ENCODE assay signal across 8 cellular contexts in the genomic region with DNA sequence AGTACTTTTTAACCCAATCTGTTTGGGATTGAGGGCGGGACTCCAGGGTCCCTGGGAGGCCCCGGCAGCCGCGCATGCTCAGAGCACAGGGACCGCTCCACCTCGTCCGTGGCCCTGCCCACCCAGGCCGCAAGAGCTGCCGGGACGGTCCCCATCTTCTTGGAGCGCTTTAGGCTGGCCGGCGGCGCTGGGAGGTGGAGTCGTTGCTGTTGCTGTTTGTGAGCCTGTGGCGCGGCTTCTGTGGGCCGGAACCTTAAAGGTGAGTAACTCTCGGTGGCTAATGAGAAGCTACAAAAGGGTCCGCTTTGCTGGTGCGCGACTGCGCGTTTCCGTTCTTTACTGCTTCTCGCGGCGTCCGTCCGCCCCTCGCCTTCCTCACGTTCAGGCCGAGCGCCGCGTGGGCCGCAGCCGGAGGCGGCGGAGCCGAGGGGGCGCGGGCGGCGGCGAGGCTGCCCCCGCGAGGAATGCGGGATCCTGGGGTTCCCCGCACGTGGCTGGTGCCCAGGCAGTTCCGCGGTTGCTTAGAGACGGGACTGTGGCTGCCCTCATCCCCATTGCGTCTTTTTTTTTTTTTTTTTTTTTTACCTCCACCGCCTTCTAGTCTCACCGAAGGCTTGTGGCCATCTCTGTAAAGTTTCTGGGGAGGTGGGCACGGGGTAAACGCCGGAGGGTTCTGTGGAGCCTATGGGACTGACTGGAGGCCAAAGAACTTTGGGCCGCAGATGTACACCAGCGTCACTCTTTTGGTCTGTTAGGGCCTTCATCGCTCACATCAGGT. TPM values are rescaled to one million over a fixed set of nuclear protein-coding genes. Genes with fewer than 3 reads are reported as not detected.
A peak's percentile ranks its signal among the peaks of the same experiment; 100 is the strongest.
DNase-seq lines count a peak whose midpoint lies in the region; ATAC-seq, FAIRE-seq and TF ChIP-seq lines count a peak whose summit lies in the region.

A gene (plus strand): TSS at position 154 of the 778 bp plus-strand sequence. CDS start 2,090 bp downstream, outside the sequence.

- peak within 1 kb of the TSS; percentile 56 for H3K4me3 ChIP-seq in AG09309 (ENCODE audit: control insufficient read depth, low read depth, low read length)
- peak within 1 kb of the TSS; percentile 74 to 99 (median 97) for H3K4me3 ChIP-seq in keratinocyte (ENCODE audit: control insufficient read depth in 2 of 3, extremely low read depth in 1 of 3, insufficient read depth in 2 of 3, low read depth in 1 of 3, low read length in 3 of 3)

- H3K9ac ChIP-seq in keratinocyte (ENCODE audit: control insufficient read depth, extremely low read depth, insufficient read depth, low read length): peak within 1 kb of the TSS; percentile 93

- H3K9me1 ChIP-seq in keratinocyte (ENCODE audit: control insufficient read depth, extremely low read depth, insufficient read depth, low read length): no peaks in the 10 kb centered on the region

- peak within 1 kb of the TSS; percentile 87 for H3K27ac ChIP-seq in keratinocyte (ENCODE audit: control insufficient read depth, insufficient read depth, low read length)

- dilution Hi-C loops in keratinocyte (cut with MboI; ENCODE audit: extremely low pct_ligation_motif_present, low sequenced_read_pairs): no loop called here

- DNase-seq in AG09309 (ENCODE audit: low read depth) (peak; percentile 57), NCI-H446 treated with DMSO at 0.1 percent for 48 hours (lab: John Stamatoyannopoulos, UW) (peak; percentile 88), cerebellar nuclear complex (lab: John Stamatoyannopoulos, UW) (peak; percentile 69 to 75), keratinocyte (ENCODE audit: low read depth, low spot score) (peak; percentile 73)
- DNase-seq in activated CD4-positive, CD25-positive, alpha-beta regulatory T cell treated with anti-CD3 and anti-CD28 coated beads, Interleukin-2, amount 50 U/mL, for 72 hours: peak; percentile 91
- peak; percentile 87 to 90 for DNase-seq in stimulated activated CD4-positive, alpha-beta T cell treated with anti-CD3 and anti-CD28 coated beads, Interleukin-15, amount 100 ng/mL, for 1 hour (ENCODE audit: low read depth in 1 of 2, low spot score in 1 of 2)

- no peaks in the 10 kb centered on the region for H3K27me3 ChIP-seq in keratinocyte (ENCODE audit: control insufficient read depth, extremely low read depth, insufficient read depth, low read length)

- FAIRE-seq in keratinocyte (lab: Jason Lieb, UNC): peak; percentile 63

- TF ChIP-seq CTCF in AG09309 (IDR thresholded peaks at IDR 0.05; ENCODE audit: control insufficient read depth, insufficient read depth, low read depth, low read length, missing control alignments) (no peak), keratinocyte (optimal IDR thresholded peaks at IDR 0.05 in 1 of 3, IDR thresholded peaks at IDR 0.05 in 1 of 3, conservative IDR thresholded peaks at IDR 0.05 in 1 of 3; ENCODE audit: extremely low read depth in 1 of 3, insufficient read depth in 2 of 3, low read length in 3 of 3) (no peak)

- H2AFZ ChIP-seq in keratinocyte (ENCODE audit: control insufficient read depth, low read length): peak within 1 kb of the TSS; percentile 93

- peaks cover 43% of the 10 kb centered on the region for H3K79me2 ChIP-seq in keratinocyte (ENCODE audit: control insufficient read depth, insufficient read depth, low read length)

- ATAC-seq in GM19023 (IDR thresholded peaks at IDR 0.05; ENCODE audit: unreplicated experiment) (peak; percentile 97), HG03280 (IDR thresholded peaks at IDR 0.05; ENCODE audit: unreplicated experiment) (peak; percentile 97)

- H3K4me2 ChIP-seq in keratinocyte (ENCODE audit: control insufficient read depth, extremely low read depth, insufficient read depth, low read depth, low read length): peak within 1 kb of the TSS; percentile 94

- peaks cover 3% of the 10 kb centered on the region for H3K4me1 ChIP-seq in keratinocyte (ENCODE audit: control insufficient read depth, extremely low read depth, insufficient read depth, low read length)

- H3K9me3 ChIP-seq in keratinocyte (ENCODE audit: control insufficient read depth, low read depth, low read length): peaks cover 2% of the 10 kb centered on the region

- no peaks in the 10 kb centered on the region for H4K20me1 ChIP-seq in keratinocyte (ENCODE audit: control insufficient read depth, extremely low read depth, insufficient read depth, low read length)

- H3K36me3 ChIP-seq in keratinocyte (ENCODE audit: control insufficient read depth in 2 of 2, extremely low read depth in 1 of 2, insufficient read depth in 2 of 2, low read length in 2 of 2): peaks cover 4 to 5% of the 10 kb centered on the region in 2 experiments

RNA-seq across cellular contexts. Expression of the gene that starts here (rescaled TPM):
- 74.1 to 149 TPM (median 97.4 TPM) in 3 replicates for polyA plus RNA-seq in keratinocyte
- polyA plus RNA-seq in keratinocyte (2011; ENCODE audit: low read depth): 212 TPM
- polyA plus RNA-seq in keratinocyte (2011; cell fraction: cytosol; rRNA removed): 59.7 and 73.4 TPM in 2 replicates
- polyA plus RNA-seq in keratinocyte (2011; cell fraction: nucleus; rRNA removed): 46.3 and 107 TPM in 2 replicates
- polyA plus RNA-seq in keratinocyte (2012; ENCODE audit: low replicate concordance): 78.9 and 121 TPM in 2 replicates
- polyA minus RNA-seq in keratinocyte: 3.0 to 28.5 TPM (median 9.5 TPM) in 3 replicates
- polyA minus RNA-seq in keratinocyte (2011; cell fraction: cytosol; rRNA and poly(A)+ RNA removed): 21.9 TPM
- 25.4 and 48.1 TPM in 2 replicates for polyA minus RNA-seq in keratinocyte (2011; cell fraction: nucleus; rRNA and poly(A)+ RNA removed)

Comparison
In these comparisons a context has a peak if more than half of its experiments do, and no peak if none do; other contexts are left out.
1. Peak in every context shown above with its lines: DNase-seq, ATAC-seq, H3K4me3 ChIP-seq and H3K27ac ChIP-seq.